In genomic region chr3:152707314-152707713, GRCh38 we compare ENCODE assay signal across 16 cellular contexts.
DNase-seq lines count a peak whose midpoint lies in the region; ATAC-seq, FAIRE-seq and TF ChIP-seq lines count a peak whose summit lies in the region.
"Had no signal": no experiment of that assay in that cellular context is flagged by ENCODE, and none has a peak within 500 bp of the region (broad histone marks: within the 10 kb centered on the region; RNA-seq: fewer than 3 reads in every experiment).

No MANE protein-coding gene starts in this region.

- H3K27ac ChIP-seq in duodenal mucosa (ENCODE audit: low read depth, low read length), result no peak overlapping the region
- H3K27ac ChIP-seq in tibial artery, result no peak overlapping the region
- no peak overlapping the region for H3K27ac ChIP-seq in left lung
- H3K27ac ChIP-seq: thoracic aorta had no signal

- no peak overlapping the region for H3K9ac ChIP-seq in duodenal mucosa (ENCODE audit: low read depth in 1 of 2, low read length in 2 of 2)

- H3K4me3 ChIP-seq in duodenal mucosa (ENCODE audit: low read depth in 1 of 2, low read length in 2 of 2), result peak overlapping the region; percentile 48 to 57
- no peak overlapping the region for H3K4me3 ChIP-seq in tibial artery
- H3K4me3 ChIP-seq in left lung, result no peak overlapping the region
- H3K4me3 ChIP-seq: thoracic aorta had no signal

- FAIRE-seq in GM12891 (lab: Jason Lieb, UNC), result no peak
- FAIRE-seq: H54 had no signal

- H3K4me1 ChIP-seq in duodenal mucosa (ENCODE audit: control insufficient read depth in 1 of 2, insufficient read depth in 2 of 2, low read length in 2 of 2), result peaks cover 3 to 7% of the 10 kb centered on the region in 2 donors
- H3K4me1 ChIP-seq in tibial artery, result no peaks in the 10 kb centered on the region
- no peaks in the 10 kb centered on the region for H3K4me1 ChIP-seq in left lung

- DNase-seq in ELF-1 (ENCODE audit: low read depth, low spot score) (peak; percentile 53), tibial artery (no peak), left lung (no peak), GM12891 (ENCODE audit: insufficient read length, low spot score) (no peak)
- DNase-seq in stimulated activated naive CD4-positive, alpha-beta T cell (lab: John Stamatoyannopoulos, UW), result no peak
- DNase-seq: activated CD4-positive, alpha-beta T cell treated with anti-CD3 and anti-CD28 coated beads, Interleukin-2, amount 10 ng/mL, durations not matched to agents 7 days and 5 days; activated naive CD8-positive, alpha-beta T cell treated with anti-CD3 and anti-CD28 coated beads, Interleukin-2, amount 50 U/mL, for 24 hours; activated T-cell treated with anti-CD3 and anti-CD28 coated beads, Interleukin-2, amount 50 U/mL, for 24 hours; Calu3; central memory CD4-positive, alpha-beta T cell had no signal

- TF ChIP-seq CTCF in tibial artery (IDR thresholded peaks at IDR 0.05) (no peak), left lung (IDR thresholded peaks at IDR 0.05) (no peak)

- no peaks in the 10 kb centered on the region for H3K9me3 ChIP-seq in duodenal mucosa (ENCODE audit: control insufficient read depth in 1 of 2, low read length in 2 of 2)
- no peaks in the 10 kb centered on the region for H3K9me3 ChIP-seq in tibial artery
- no peaks in the 10 kb centered on the region for H3K9me3 ChIP-seq in left lung
- H3K9me3 ChIP-seq: thoracic aorta had no signal

- TF ChIP-seq POLR2A in GM12891 (IDR thresholded peaks at IDR 0.05; ENCODE audit: low read depth, low read length), result no peak

- H3K27me3 ChIP-seq in duodenal mucosa (ENCODE audit: control insufficient read depth in 1 of 2, insufficient read depth in 2 of 2, low read length in 2 of 2) (no peaks in the 10 kb centered on the region), tibial artery (no peaks in the 10 kb centered on the region), left lung (no peaks in the 10 kb centered on the region)

- intact Hi-C loops in tibial artery (cut with DNase I; ENCODE audit: low total_unique reads), result no loop called here
- intact Hi-C loops in left lung (cut with DNase I), result no loop called here

- H3K36me3 ChIP-seq in duodenal mucosa (ENCODE audit: control insufficient read depth in 1 of 2, insufficient read depth in 2 of 2, low read length in 2 of 2), result no peaks in the 10 kb centered on the region
- H3K36me3 ChIP-seq in tibial artery, result no peaks in the 10 kb centered on the region
- no peaks in the 10 kb centered on the region for H3K36me3 ChIP-seq in left lung
- H3K36me3 ChIP-seq: thoracic aorta had no signal

- ATAC-seq in GM19463 (IDR thresholded peaks at IDR 0.05; ENCODE audit: unreplicated experiment) (peak; percentile 77), HG03095 (IDR thresholded peaks at IDR 0.05; ENCODE audit: unreplicated experiment) (peak; percentile 50), left lung (no peak)
- ATAC-seq: activated naive CD8-positive, alpha-beta T cell treated with anti-CD3 and anti-CD28 coated beads, Interleukin-2, amount 50 U/mL, for 24 hours; Panc1 had no signal

TF ChIP-seq in GM12891, 5 proteins besides CTCF, POLR2A, EP300 and RAD21:
- no peak for TF ChIP-seq TAF1 (IDR thresholded peaks at IDR 0.05; ENCODE audit: low read depth, low read length)
- TF ChIP-seq POU2F2 (IDR thresholded peaks at IDR 0.05; ENCODE audit: low read depth, low read length), result no peak
- TF ChIP-seq SPI1 (IDR thresholded peaks at IDR 0.05; ENCODE audit: low read depth, low read length), result no peak
- no peak for TF ChIP-seq POLR2AphosphoS5 (IDR thresholded peaks at IDR 0.05; ENCODE audit: low read depth, low read length)
- no peak for TF ChIP-seq PAX5 (IDR thresholded peaks at IDR 0.05; ENCODE audit: insufficient read depth, low read length, severe bottlenecking)

Comparison
In these comparisons a context has a peak if more than half of its experiments do, and no peak if none do; other contexts are left out.
1. H3K4me3 ChIP-seq: peak in duodenal mucosa (2 of 2); none in tibial artery (0 of 2) and left lung (0 of 2).